18 cellular contexts compared by ENCODE assay signal in the genomic region with DNA sequence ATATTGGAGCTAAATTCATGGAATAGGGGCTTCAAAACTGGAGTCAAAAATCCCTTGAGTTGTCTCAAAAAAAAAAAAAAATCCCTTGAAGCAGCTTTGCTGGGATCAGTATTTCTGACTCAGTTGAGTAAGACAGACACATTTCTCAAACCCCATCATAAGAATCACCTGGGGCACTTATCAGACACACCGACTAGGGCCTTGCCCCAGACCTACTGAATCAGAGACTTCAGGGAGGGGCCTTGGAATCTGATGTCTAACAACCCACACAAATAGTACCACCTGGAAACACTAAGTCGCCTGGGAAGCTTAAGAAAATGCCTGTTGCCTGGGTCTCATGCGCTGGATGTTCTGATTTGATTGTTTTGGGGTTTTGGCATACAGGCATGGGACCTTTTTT.
"Had no signal": no experiment of that assay in that cellular context is flagged by ENCODE, and none has a peak within 500 bp of the region (broad histone marks: within the 10 kb centered on the region; RNA-seq: fewer than 3 reads in every experiment).

No MANE protein-coding gene starts in this region.

- H3K27ac Mint-ChIP-seq: activated CD4-positive, alpha-beta memory T cell treated with anti-CD3 and anti-CD28 coated beads, Interleukin-2, amount 10 ng/mL, durations not matched to agents 7 days and 5 days; activated naive CD4-positive, alpha-beta T cell treated with anti-CD3 and anti-CD28 coated beads for 36 hours; memory B cell; stimulated activated naive CD8-positive, alpha-beta T cell treated with anti-CD3 and anti-CD28 coated beads, Interleukin-15, Interleukin-2, amounts not matched to agents 100 ng/mL and 50 ng/mL, for 24 hours had no signal

- H3K9me3 Mint-ChIP-seq: activated CD4-positive, alpha-beta memory T cell treated with anti-CD3 and anti-CD28 coated beads, Interleukin-2, amount 10 ng/mL, durations not matched to agents 7 days and 5 days; activated naive CD4-positive, alpha-beta T cell treated with anti-CD3 and anti-CD28 coated beads for 36 hours; memory B cell; nephron; stimulated activated naive CD8-positive, alpha-beta T cell treated with anti-CD3 and anti-CD28 coated beads, Interleukin-15, Interleukin-2, amounts not matched to agents 100 ng/mL and 50 ng/mL, for 24 hours had no signal

- H3K9me3 ChIP-seq: colonic mucosa, sigmoid colon, testis had no signal

- H3K4me3 ChIP-seq: colonic mucosa, sigmoid colon, testis had no signal

- H3K36me3 Mint-ChIP-seq: memory B cell had no signal

- H3K36me3 ChIP-seq: colonic mucosa, sigmoid colon had no signal

- H3K4me3 Mint-ChIP-seq: activated CD4-positive, alpha-beta memory T cell treated with anti-CD3 and anti-CD28 coated beads, Interleukin-2, amount 10 ng/mL, durations not matched to agents 7 days and 5 days; activated naive CD4-positive, alpha-beta T cell treated with anti-CD3 and anti-CD28 coated beads for 36 hours; memory B cell; nephron; stimulated activated naive CD8-positive, alpha-beta T cell treated with anti-CD3 and anti-CD28 coated beads, Interleukin-15, Interleukin-2, amounts not matched to agents 100 ng/mL and 50 ng/mL, for 24 hours had no signal

- H3K27me3 ChIP-seq: colonic mucosa, sigmoid colon, testis had no signal

- DNase-seq: activated CD4-positive, alpha-beta memory T cell treated with anti-CD3 and anti-CD28 coated beads, Interleukin-2, amount 10 ng/mL, durations not matched to agents 7 days and 5 days; activated CD8-positive, alpha-beta memory T cell treated with anti-CD3 and anti-CD28 coated beads, Interleukin-2, amount 50 U/mL, for 4 hours; activated naive CD4-positive, alpha-beta T cell treated with anti-CD3 and anti-CD28 coated beads for 36 hours; caudate nucleus; colonic mucosa; glutamatergic neuron; occipital lobe; sigmoid colon; stimulated activated CD4-positive, alpha-beta T cell treated with anti-CD3 and anti-CD28 coated beads, Interleukin-4, amount 100 ng/mL, for 1 hour; stimulated activated CD8-positive, alpha-beta memory T cell treated with anti-CD3 and anti-CD28 coated beads, Interleukin-4, amount 100 ng/mL, for 48 hours; T-helper 9 cell; testis had no signal

- H3K4me1 ChIP-seq: colonic mucosa, sigmoid colon, testis had no signal

- FAIRE-seq: endothelial cell of umbilical vein, islet of Langerhans had no signal

- H3K27ac ChIP-seq: colonic mucosa, sigmoid colon, testis had no signal

- H3K27me3 Mint-ChIP-seq: activated CD4-positive, alpha-beta memory T cell treated with anti-CD3 and anti-CD28 coated beads, Interleukin-2, amount 10 ng/mL, durations not matched to agents 7 days and 5 days; memory B cell had no signal

- ATAC-seq: left lobe of liver had no signal
